In the genomic region with DNA sequence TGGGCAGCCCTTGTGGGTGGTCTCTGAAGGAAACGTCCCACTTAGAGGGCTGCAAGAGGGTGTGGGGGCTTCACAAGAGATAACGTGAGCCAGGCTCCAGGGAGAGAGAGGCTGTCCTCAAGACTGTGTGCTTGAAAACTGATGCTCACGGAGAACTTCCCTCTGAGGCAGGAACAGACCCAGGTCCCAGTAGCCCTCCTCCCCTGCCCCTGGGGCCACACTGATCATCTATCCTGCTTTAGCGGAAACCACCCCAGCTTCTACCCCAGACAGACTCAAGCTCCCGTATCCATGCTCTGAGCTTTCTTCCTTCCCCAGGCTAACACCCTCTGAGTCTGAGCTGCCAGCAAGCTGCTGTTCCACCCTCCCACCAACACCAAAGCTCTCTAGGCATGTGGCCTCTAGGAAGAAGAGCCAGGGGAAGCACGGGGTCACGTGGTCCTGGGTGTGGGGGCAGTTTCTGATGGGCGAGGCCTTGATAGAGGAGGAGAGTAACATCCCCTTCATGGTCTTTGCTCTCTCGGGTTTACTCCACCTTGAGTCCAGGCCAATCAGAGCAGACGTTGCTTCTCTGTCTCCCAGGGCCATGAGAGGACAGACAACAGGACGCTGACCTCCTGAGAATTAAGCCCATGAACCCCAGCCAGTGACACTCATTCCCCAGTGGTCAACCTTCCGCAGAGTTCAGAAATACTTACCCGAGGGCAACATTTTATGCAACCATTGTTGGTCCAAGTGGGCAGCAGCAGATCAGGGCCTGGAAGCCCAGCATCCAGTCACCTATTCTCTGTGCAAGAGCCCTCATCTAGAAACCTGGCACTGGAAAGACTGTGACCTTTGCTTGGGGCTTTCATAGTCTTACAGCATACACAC, we compare ENCODE assay signal across 8 cellular contexts. TPM values are rescaled to one million over a fixed set of nuclear protein-coding genes. Genes with fewer than 3 reads are reported as not detected.
A peak's percentile ranks its signal among the peaks of the same experiment; 100 is the strongest.
DNase-seq lines count a peak whose midpoint lies in the region; ATAC-seq and TF ChIP-seq lines count a peak whose summit lies in the region.

No MANE protein-coding gene starts in this region.

- H3K27ac Mint-ChIP-seq in activated CD4-positive, alpha-beta memory T cell treated with anti-CD3 and anti-CD28 coated beads for 36 hours: peak overlapping the region; percentile 97
- H3K27ac Mint-ChIP-seq in neural crest cell (ENCODE audit: unreplicated experiment): peak overlapping the region; percentile 86

- 57% methylated on average over 13 of the region's 13 CpGs for WGBS in urinary bladder

- peak overlapping the region; percentile 96 for H3K27ac ChIP-seq in urinary bladder (ENCODE audit: low read depth)

- peak; percentile 83 for TF ChIP-seq POLR2A in NB4 (IDR thresholded peaks at IDR 0.05; ENCODE audit: extremely low read depth, insufficient read length)

- CTCF ChIA-PET in activated CD4-positive, alpha-beta memory T cell treated with anti-CD3 and anti-CD28 coated beads for 36 hours (lab: Charles Lee): interaction anchor here (0.6 to 12.3 kb wide), 11 partner anchors 11 to 552 kb away, joined by 3 to 458 read pairs (median 3); a partner anchor contains a TSS

- H3K4me1 ChIP-seq in urinary bladder (ENCODE audit: insufficient read depth): no peaks in the 10 kb centered on the region

- DNase-seq in NK-92 treated with Interleukin-12 subunit alpha and Interleukin-12 subunit beta, amount 100 ng/mL, for 24 hours (lab: John Stamatoyannopoulos, UW): peak; percentile 45
- DNase-seq in NK-92 (lab: John Stamatoyannopoulos, UW; ENCODE audit: unreplicated experiment) (no peak), NB4 (ENCODE audit: low read depth) (peak; percentile 90), fibroblast of gingiva (ENCODE audit: low read depth) (peak; percentile 48), neural crest cell (ENCODE audit: low read depth, low spot score) (no peak)
- peak; percentile 84 for DNase-seq in activated CD4-positive, alpha-beta memory T cell treated with anti-CD3 and anti-CD28 coated beads for 36 hours

- POLR2A ChIA-PET in activated CD4-positive, alpha-beta memory T cell treated with anti-CD3 and anti-CD28 coated beads for 36 hours (lab: Charles Lee): interaction anchor here (0.6 to 4.0 kb wide), 13 partner anchors 9 to 119 kb away, joined by 3 to 46 read pairs (median 5); a partner anchor contains a TSS

- H3K9me3 Mint-ChIP-seq in activated CD4-positive, alpha-beta memory T cell treated with anti-CD3 and anti-CD28 coated beads for 36 hours: no peaks in the 10 kb centered on the region
- no peaks in the 10 kb centered on the region for H3K9me3 Mint-ChIP-seq in neural crest cell

- peak overlapping the region; percentile 94 for H3K4me3 Mint-ChIP-seq in activated CD4-positive, alpha-beta memory T cell treated with anti-CD3 and anti-CD28 coated beads for 36 hours
- peak overlapping the region; percentile 94 for H3K4me3 Mint-ChIP-seq in neural crest cell

- H3K36me3 Mint-ChIP-seq in activated CD4-positive, alpha-beta memory T cell treated with anti-CD3 and anti-CD28 coated beads for 36 hours: peaks cover 40% of the 10 kb centered on the region
- no peaks in the 10 kb centered on the region for H3K36me3 Mint-ChIP-seq in neural crest cell (ENCODE audit: low read depth)

- no peak for TF ChIP-seq CTCF in NB4 (IDR thresholded peaks at IDR 0.05; ENCODE audit: low read depth, low read length)
- no peak for TF ChIP-seq CTCF in neural crest cell (conservative IDR thresholded peaks at IDR 0.05)

- H3K4me3 ChIP-seq in NB4 (ENCODE audit: low read depth, low read length): peak overlapping the region; percentile 92
- H3K4me3 ChIP-seq in urinary bladder (ENCODE audit: low read depth, low read length): peak overlapping the region; percentile 80

- intact Hi-C loops in activated CD4-positive, alpha-beta memory T cell treated with anti-CD3 and anti-CD28 coated beads for 36 hours (cut with micrococcal nuclease): loop anchor here (1.0 to 10.0 kb wide), 3 partner anchors 13 to 111 kb away; a partner anchor contains a TSS

- peak; percentile 53 for ATAC-seq in HG02588 (IDR thresholded peaks at IDR 0.05; ENCODE audit: unreplicated experiment)

- no peaks in the 10 kb centered on the region for H3K36me3 ChIP-seq in urinary bladder (ENCODE audit: insufficient read depth)

- peaks cover 27% of the 10 kb centered on the region for H3K4me1 Mint-ChIP-seq in activated CD4-positive, alpha-beta memory T cell treated with anti-CD3 and anti-CD28 coated beads for 36 hours (ENCODE audit: low read depth)
- H3K4me1 Mint-ChIP-seq in neural crest cell: peaks cover 31% of the 10 kb centered on the region

- H3K27me3 Mint-ChIP-seq in activated CD4-positive, alpha-beta memory T cell treated with anti-CD3 and anti-CD28 coated beads for 36 hours: no peaks in the 10 kb centered on the region
- no peaks in the 10 kb centered on the region for H3K27me3 Mint-ChIP-seq in neural crest cell (ENCODE audit: low read depth)

RNA-seq across cellular contexts. Expression of a gene that starts 1.3 kb away (rescaled TPM):
- total RNA-seq in activated CD4-positive, alpha-beta memory T cell treated with anti-CD3 and anti-CD28 coated beads for 36 hours: 100 to 1,000 TPM; 118 to 125 TPM
- total RNA-seq in neural crest cell (26.1 and 26.7 TPM in 2 replicates), urinary bladder (5.3 TPM)
- polyA plus RNA-seq in urinary bladder: 23.7 TPM

RNA-seq across cellular contexts. Expression of a gene that starts 19.1 kb away (rescaled TPM):
- total RNA-seq in activated CD4-positive, alpha-beta memory T cell treated with anti-CD3 and anti-CD28 coated beads for 36 hours: 10 to 100 TPM; 85.6 to 91.8 TPM
- total RNA-seq in neural crest cell: 52.5 and 53.9 TPM in 2 replicates
- 34.0 TPM for total RNA-seq in urinary bladder
- polyA plus RNA-seq in urinary bladder: 52.5 TPM

RNA-seq across cellular contexts. Expression of a gene that starts 19.3 kb away (rescaled TPM):
- total RNA-seq in activated CD4-positive, alpha-beta memory T cell treated with anti-CD3 and anti-CD28 coated beads for 36 hours: 1 to 10 TPM; 1.2 to 1.9 TPM
- total RNA-seq in neural crest cell (1.2 and 2.3 TPM in 2 replicates), urinary bladder (0.85 TPM)
- polyA plus RNA-seq in urinary bladder: 2.9 TPM

RNA-seq across cellular contexts. Expression of a gene that starts 24.1 kb away (rescaled TPM):
- total RNA-seq in activated CD4-positive, alpha-beta memory T cell treated with anti-CD3 and anti-CD28 coated beads for 36 hours: not detected
- total RNA-seq in neural crest cell: not detected in 2 replicates
- 0.58 TPM for total RNA-seq in urinary bladder
- polyA plus RNA-seq in urinary bladder: 1.9 TPM

RNA-seq across cellular contexts. Expression of a gene that starts 35.0 kb away (rescaled TPM):
- under 1 TPM in 1 of 2 experiments, not detected in 1; 0.86 TPM for total RNA-seq in activated CD4-positive, alpha-beta memory T cell treated with anti-CD3 and anti-CD28 coated beads for 36 hours
- total RNA-seq in neural crest cell (0.42 and 0.66 TPM in 2 replicates), urinary bladder (4.2 TPM)
- 0.81 TPM for polyA plus RNA-seq in urinary bladder

Comparison
In these comparisons a context has a peak if more than half of its experiments do, and no peak if none do; other contexts are left out.
1. DNase-seq: peak in NK-92 treated with Interleukin-12 subunit alpha and Interleukin-12 subunit beta, amount 100 ng/mL, for 24 hours (single experiment), NB4 (single experiment), activated CD4-positive, alpha-beta memory T cell treated with anti-CD3 and anti-CD28 coated beads for 36 hours (single experiment) and fibroblast of gingiva (single experiment); none in NK-92 (single experiment) and neural crest cell (single experiment).